Comparison of ENCODE assay signal across 17 cellular contexts in the genomic region with DNA sequence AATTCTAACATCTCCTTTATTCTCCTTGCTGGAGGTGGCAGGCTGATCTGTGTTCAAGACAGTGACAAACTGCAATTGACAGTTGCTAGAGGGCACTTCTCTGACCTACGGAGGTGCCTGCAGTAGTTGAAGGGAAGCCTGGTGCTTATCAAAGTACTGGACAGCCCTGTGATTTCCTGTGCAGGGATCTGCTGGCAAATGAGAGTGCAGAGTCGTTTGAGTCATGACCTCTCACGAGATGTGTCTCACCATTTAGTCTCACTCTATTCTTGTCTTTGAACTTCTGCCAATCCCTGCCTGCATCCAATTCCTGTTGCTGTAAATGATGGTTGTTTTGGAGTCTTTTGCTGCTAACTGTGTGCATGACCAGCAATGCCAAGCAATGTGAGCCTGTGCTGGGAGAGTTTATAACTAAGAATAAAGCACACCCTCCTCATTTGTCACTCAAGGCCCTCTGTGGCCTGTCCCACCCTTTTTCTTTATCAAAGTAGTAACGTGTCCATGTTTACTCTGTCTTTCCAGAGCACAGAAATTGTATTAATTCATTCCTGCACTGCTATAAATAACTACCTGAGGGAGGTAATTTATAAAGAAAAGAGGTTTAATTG. TPM values are rescaled to one million over a fixed set of nuclear protein-coding genes. Genes with fewer than 3 reads are reported as not detected.
DNase-seq lines count a peak whose midpoint lies in the region; ATAC-seq and TF ChIP-seq lines count a peak whose summit lies in the region.
"Had no signal": no experiment of that assay in that cellular context is flagged by ENCODE, and none has a peak within 500 bp of the region (broad histone marks: within the 10 kb centered on the region; RNA-seq: fewer than 3 reads in every experiment).

No MANE protein-coding gene starts in this region.

- no peaks in the 10 kb centered on the region for H4K20me1 ChIP-seq in Loucy (ENCODE audit: insufficient read depth, low read length, poor library complexity, severe bottlenecking)

- no peaks in the 10 kb centered on the region for H3K79me2 ChIP-seq in Loucy (ENCODE audit: insufficient read depth, low read length)

- peak; percentile 2 for DNase-seq in CMK (ENCODE audit: low read depth)
- DNase-seq in dermis blood vessel endothelial cell = peak; percentile 60
- DNase-seq in left kidney (ENCODE audit: low read depth, low spot score) = peak; percentile 14
- DNase-seq in WERI-Rb-1 = no peak
- no peak for DNase-seq in NCI-H1417 (lab: John Stamatoyannopoulos, UW)
- no peak for DNase-seq in colonic mucosa
- DNase-seq: activated CD4-positive, alpha-beta T cell treated with anti-CD3 and anti-CD28 coated beads, Interleukin-2, amount 10 ng/mL, durations not matched to agents 24 days and 14 days; activated T-cell treated with anti-CD3 and anti-CD28 coated beads, Interleukin-2, amount 50 U/mL, for 4 hours; amniotic stem cell; DMS79 treated with DMSO at 0.1 percent for 48 hours; immature natural killer cell; NCI-H2227 treated with DMSO at 0.1 percent for 48 hours; stimulated activated CD4-positive, alpha-beta T cell treated with anti-CD3 and anti-CD28 coated beads, Interleukin-1b, Interleukin-23, amount 100 ng/mL, for 48 hours had no signal

- no peak for ATAC-seq in HG03442 (IDR thresholded peaks at IDR 0.05; ENCODE audit: unreplicated experiment)
- ATAC-seq: activated T-cell treated with anti-CD3 and anti-CD28 coated beads, Interleukin-2, amount 50 U/mL, for 4 hours had no signal

- H3F3A ChIP-seq in Loucy (ENCODE audit: low read depth) = no peaks in the 10 kb centered on the region

- intact Hi-C loops in colonic mucosa (cut with DNase I) = no loop called here

- no peaks in the 10 kb centered on the region for H3K9me2 ChIP-seq in Loucy (replicated peaks; ENCODE audit: low read depth, low read length)

- H3K9me3 ChIP-seq in Loucy (ENCODE audit: insufficient read depth, low read depth, low read length) = no peaks in the 10 kb centered on the region
- H3K9me3 ChIP-seq in WERI-Rb-1 (ENCODE audit: severe bottlenecking) = no peaks in the 10 kb centered on the region
- H3K9me3 ChIP-seq in colonic mucosa = no peaks in the 10 kb centered on the region
- H3K9me3 ChIP-seq: prostate gland had no signal

- H3K27me3 ChIP-seq in Loucy (ENCODE audit: insufficient read depth, low read length, poor library complexity, severe bottlenecking) (no peaks in the 10 kb centered on the region), WERI-Rb-1 (ENCODE audit: insufficient read depth, low read depth, severe bottlenecking) (peaks cover 6% of the 10 kb centered on the region), colonic mucosa (no peaks in the 10 kb centered on the region)

- H2AFZ ChIP-seq in Loucy (ENCODE audit: low read length) = no peak overlapping the region

- peaks cover 16% of the 10 kb centered on the region for H3K4me1 ChIP-seq in Loucy (ENCODE audit: insufficient read depth, low read length, poor library complexity, severe bottlenecking)
- H3K4me1 ChIP-seq in colonic mucosa = no peaks in the 10 kb centered on the region
- H3K4me1 ChIP-seq: prostate gland had no signal

- H3K36me3 ChIP-seq in Loucy (ENCODE audit: insufficient read depth, low read length) = no peaks in the 10 kb centered on the region
- H3K36me3 ChIP-seq in WERI-Rb-1 = no peaks in the 10 kb centered on the region
- no peaks in the 10 kb centered on the region for H3K36me3 ChIP-seq in colonic mucosa
- H3K36me3 ChIP-seq: prostate gland had no signal

- H3K27ac ChIP-seq in WERI-Rb-1 (no peak overlapping the region), colonic mucosa (no peak overlapping the region)
- H3K27ac ChIP-seq: prostate gland had no signal

- H3K4me3 ChIP-seq in Loucy (ENCODE audit: low read length, poor library complexity, severe bottlenecking) = no peak overlapping the region
- no peak overlapping the region for H3K4me3 ChIP-seq in WERI-Rb-1 (ENCODE audit: low read depth, low read length)
- no peak overlapping the region for H3K4me3 ChIP-seq in colonic mucosa
- H3K4me3 ChIP-seq: prostate gland had no signal

- no peak for TF ChIP-seq CTCF in Loucy (conservative IDR thresholded peaks at IDR 0.05; ENCODE audit: low read length)
- TF ChIP-seq CTCF in WERI-Rb-1 (IDR thresholded peaks at IDR 0.05; ENCODE audit: low read depth, low read length) = no peak
- no peak for TF ChIP-seq CTCF in colonic mucosa (IDR thresholded peaks at IDR 0.05)

- H3K9ac ChIP-seq in Loucy (ENCODE audit: low read depth, low read length, poor library complexity, severe bottlenecking) (no peak overlapping the region), colonic mucosa (ENCODE audit: low read depth in 2 of 2, low read length in 2 of 2) (no peak overlapping the region)

- peak overlapping the region; percentile 12 for H3K4me2 ChIP-seq in Loucy (ENCODE audit: low read depth, low read length, poor library complexity, severe bottlenecking)

RNA-seq across cellular contexts. Expression of a gene that starts 34.6 kb away (rescaled TPM):
- total RNA-seq in dermis blood vessel endothelial cell = not detected in 2 replicates
- total RNA-seq in colonic mucosa = not detected
- total RNA-seq: activated T-cell treated with anti-CD3 and anti-CD28 coated beads, Interleukin-2, amount 50 U/mL, for 4 hours; OCI-LY7; prostate gland had no signal

Comparison
In these comparisons a context has a peak if more than half of its experiments do, and no peak if none do; other contexts are left out.
1. DNase-seq: peak in CMK (single experiment), dermis blood vessel endothelial cell (single experiment) and left kidney (single experiment); none in WERI-Rb-1 (single experiment), NCI-H1417 (0 of 3) and colonic mucosa (single experiment).